Comparison of ENCODE assay signal across 10 cellular contexts in genomic region chr19:54805665-54806515, GRCh38. TPM values are rescaled to one million over a fixed set of nuclear protein-coding genes. Genes with fewer than 3 reads are reported as not detected.
"Had no signal": no experiment of that assay in that cellular context is flagged by ENCODE, and none has a peak within 500 bp of the region (broad histone marks: within the 10 kb centered on the region; RNA-seq: fewer than 3 reads in every experiment).

No MANE protein-coding gene starts in this region.

- DNase-seq: GM23248, GOT3, H7, HFFc6 had no signal

- H3K4me1 Mint-ChIP-seq: IgD-negative memory B cell had no signal

- H3K4me3 Mint-ChIP-seq: HFFc6, IgD-negative memory B cell had no signal

- H3K4me1 ChIP-seq: HAP-1 had no signal

- H3K9me3 ChIP-seq: HAP-1 had no signal

- H3K27ac ChIP-seq: GM23248 had no signal

- H3K4me3 ChIP-seq: GM23248, HAP-1 had no signal

- H3K36me3 ChIP-seq: HAP-1 had no signal

- H3K27ac Mint-ChIP-seq: HFFc6, IgD-negative memory B cell had no signal

- FAIRE-seq: HepG2 had no signal

- ATAC-seq: HCT116, HepG2 had no signal

RNA-seq across cellular contexts. Expression of gene KIR2DL4, which starts 2.5 kb away (rescaled TPM):
- total RNA-seq: GM23248, H4, H7, HepG2, HFFc6, HT1080 had no signal

RNA-seq across cellular contexts. Expression of gene KIR3DL1, which starts 10.4 kb away (rescaled TPM):
- total RNA-seq: GM23248, H4, H7, HepG2, HFFc6, HT1080 had no signal

RNA-seq across cellular contexts. Expression of gene KIR2DS4, which starts 26.6 kb away (rescaled TPM):
- total RNA-seq: GM23248, H4, H7, HepG2, HFFc6, HT1080 had no signal

RNA-seq across cellular contexts. Expression of gene KIR2DL1, which starts 36.3 kb away (rescaled TPM):
- total RNA-seq: GM23248, H4, H7, HepG2, HFFc6, HT1080 had no signal

RNA-seq across cellular contexts. Expression of gene KIR3DL2, which starts 44.4 kb away (rescaled TPM):
- total RNA-seq: GM23248, H4, H7, HepG2, HFFc6, HT1080 had no signal
